ENCODE assay signal across 8 cellular contexts in the genomic region with DNA sequence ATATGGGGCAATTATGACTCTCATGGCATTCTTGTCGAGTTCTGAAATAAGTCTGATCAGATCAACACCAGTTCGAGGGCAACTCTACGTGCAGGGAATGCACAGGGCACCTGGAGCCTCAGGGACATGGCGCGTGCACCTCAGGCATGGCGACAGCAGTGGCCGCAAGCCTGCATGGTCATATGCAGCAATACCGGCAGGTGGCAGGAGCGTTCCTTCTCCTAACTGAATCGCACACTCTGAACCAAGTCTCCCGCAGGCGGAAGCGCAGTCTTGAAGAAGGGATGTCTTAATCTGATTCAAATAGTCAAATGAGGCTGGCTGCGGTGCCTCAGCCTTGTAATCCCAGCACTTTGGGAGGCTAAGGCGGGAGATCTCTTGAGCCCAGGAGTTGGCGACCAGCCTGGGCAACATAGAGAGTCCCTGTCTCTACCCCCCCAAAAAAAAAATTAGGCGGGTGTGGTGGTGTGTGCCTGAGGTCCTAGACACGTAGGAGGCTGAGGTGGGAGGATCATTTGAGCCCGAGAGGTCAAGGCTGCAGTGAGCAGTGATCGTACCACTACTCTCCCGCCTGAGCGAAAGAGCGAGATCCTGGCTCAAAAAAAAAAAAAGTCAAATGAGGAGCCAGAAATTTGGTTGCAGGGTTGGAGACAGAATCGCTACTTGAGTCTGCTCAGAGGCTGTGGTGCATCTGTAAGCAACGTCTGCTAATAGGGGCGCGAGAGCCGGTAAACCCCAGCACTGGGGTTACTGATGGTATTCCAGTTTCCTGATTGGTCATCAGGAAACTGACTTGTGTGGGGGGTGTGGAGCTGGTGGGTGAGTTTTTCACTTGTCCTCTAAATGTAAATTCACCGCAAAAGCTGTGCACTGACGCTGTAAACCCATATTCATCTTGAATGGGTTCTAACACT. TPM values are rescaled to one million over a fixed set of nuclear protein-coding genes. Genes with fewer than 3 reads are reported as not detected.
A peak's percentile ranks its signal among the peaks of the same experiment; 100 is the strongest.
DNase-seq lines count a peak whose midpoint lies in the region; ATAC-seq and TF ChIP-seq lines count a peak whose summit lies in the region.

No MANE protein-coding gene starts in this region.

- H3K27me3 Mint-ChIP-seq in effector memory CD8-positive, alpha-beta T cell: peaks cover 8% of the 10 kb centered on the region in 2 donors

- H3K36me3 Mint-ChIP-seq in effector memory CD8-positive, alpha-beta T cell (ENCODE audit: insufficient read depth): no peaks in the 10 kb centered on the region

- no peak overlapping the region for H3K27ac ChIP-seq in C4-2B

- ATAC-seq in HG03342 (IDR thresholded peaks at IDR 0.05; ENCODE audit: unreplicated experiment): peak; percentile 95
- peak; percentile 95 for ATAC-seq in effector memory CD8-positive, alpha-beta T cell (replicated peaks)

- H3K4me1 Mint-ChIP-seq in effector memory CD8-positive, alpha-beta T cell (ENCODE audit: low read depth in 2 of 2): peaks cover 22 to 28% of the 10 kb centered on the region in 2 donors

- H3K4me3 Mint-ChIP-seq in effector memory CD8-positive, alpha-beta T cell: peak overlapping the region; percentile 68 to 80

- peak overlapping the region; percentile 36 to 82 for H3K27ac Mint-ChIP-seq in effector memory CD8-positive, alpha-beta T cell

- DNase-seq in GM19240 (ENCODE audit: insufficient read length, low spot score) (peak; percentile 61), NCI-H82 treated with DMSO at 0.1 percent for 48 hours (lab: John Stamatoyannopoulos, UW; ENCODE audit: unreplicated experiment) (peak; percentile 91), mesenteric fat pad (ENCODE audit: low spot score) (peak; percentile 93)
- DNase-seq in activated CD8-positive, alpha-beta memory T cell treated with anti-CD3 and anti-CD28 coated beads for 4 hours (ENCODE audit: low read depth in 2 of 2): peak; percentile 62 to 68
- peak; percentile 80 to 89 (median 82) for DNase-seq in effector memory CD8-positive, alpha-beta T cell
- peak; percentile 70 to 79 for DNase-seq in stimulated activated CD8-positive, alpha-beta memory T cell treated with anti-CD3 and anti-CD28 coated beads, Interleukin-2, amount 100 ng/mL, for 48 hours (ENCODE audit: low read depth in 2 of 2)

- no peaks in the 10 kb centered on the region for H3K9me3 Mint-ChIP-seq in effector memory CD8-positive, alpha-beta T cell

- peak; percentile 91 for TF ChIP-seq CTCF in C4-2B (conservative IDR thresholded peaks at IDR 0.05)

RNA-seq across cellular contexts. Expression of a gene that starts 28.8 kb away (rescaled TPM):
- total RNA-seq in mesenteric fat pad: 36.3 TPM

RNA-seq across cellular contexts. Expression of a gene that starts 32.7 kb away (rescaled TPM):
- 12.8 TPM for total RNA-seq in mesenteric fat pad

RNA-seq across cellular contexts. Expression of a gene that starts 40.5 kb away (rescaled TPM):
- 22.0 TPM for total RNA-seq in mesenteric fat pad
